In the genomic region with DNA sequence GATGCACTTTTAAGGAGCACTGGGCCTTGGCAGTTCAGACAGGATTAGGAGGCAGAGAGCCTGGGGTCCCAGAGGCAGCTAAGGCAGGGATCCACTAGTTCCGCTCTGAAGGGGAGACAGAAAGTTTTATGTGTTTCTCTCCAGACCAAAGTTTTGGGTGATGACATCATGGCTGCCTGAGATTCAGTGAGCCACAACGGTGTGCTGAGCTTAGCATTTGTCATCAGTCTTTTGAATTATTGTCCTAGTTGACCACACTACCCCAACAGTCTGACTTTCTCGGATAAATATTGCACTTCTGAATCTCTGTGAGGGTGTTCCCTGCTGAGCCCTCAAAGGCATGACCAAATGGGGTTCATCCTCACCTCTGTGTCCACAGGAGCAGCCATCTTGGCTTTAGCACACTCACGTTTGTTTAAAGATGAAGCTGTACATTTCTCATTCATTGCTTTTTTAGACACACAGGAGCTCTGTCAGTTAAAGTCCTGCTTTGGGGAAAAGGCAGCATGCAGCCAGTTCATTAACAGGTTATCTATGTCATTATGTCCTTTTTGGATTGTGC, we compare ENCODE assay signal across 18 cellular contexts.
DNase-seq lines count a peak whose midpoint lies in the region; ATAC-seq, FAIRE-seq and TF ChIP-seq lines count a peak whose summit lies in the region.
"Had no signal": no experiment of that assay in that cellular context is flagged by ENCODE, and none has a peak within 500 bp of the region (broad histone marks: within the 10 kb centered on the region; RNA-seq: fewer than 3 reads in every experiment).

No MANE protein-coding gene starts in this region.

- CTCF ChIA-PET in K562 (lab: Yijun Ruan, JAX; ENCODE audit: low intra/inter-chr PET ratio), result no interaction called here

- no peak overlapping the region for H2BK120ac ChIP-seq in mesendoderm (ENCODE audit: low read depth, low read length)

- H3K79me2 ChIP-seq in K562 (ENCODE audit: control insufficient read depth, insufficient read depth, low read length) (no peaks in the 10 kb centered on the region), mesendoderm (ENCODE audit: control insufficient read depth, insufficient read depth, low read length) (no peaks in the 10 kb centered on the region)

- H3K4me1 ChIP-seq in K562 (replicated peaks in 1 of 2; ENCODE audit: control insufficient read depth in 2 of 2, insufficient read depth in 2 of 2, low read length in 2 of 2) (peaks cover 0 to 11% of the 10 kb centered on the region in 2 experiments; a peak in 2 of 5 replicates), mesendoderm (ENCODE audit: control insufficient read depth, low read depth, low read length) (peaks cover 2% of the 10 kb centered on the region)
- H3K4me1 ChIP-seq: colonic mucosa had no signal

- H3K4me3 ChIP-seq in K562 (no peak overlapping the region), mesendoderm (ENCODE audit: low read length) (no peak overlapping the region)
- H3K4me3 ChIP-seq: colonic mucosa, right atrium auricular region had no signal

- FAIRE-seq in K562 (lab: Jason Lieb, UNC), result no peak
- FAIRE-seq: GM18507 had no signal

- H3K36me3 ChIP-seq in K562 (ENCODE audit: control insufficient read depth, insufficient read depth, low read length), result no peaks in the 10 kb centered on the region
- H3K36me3 ChIP-seq in mesendoderm (ENCODE audit: control insufficient read depth, insufficient read depth, low read length), result no peaks in the 10 kb centered on the region
- H3K36me3 ChIP-seq: colonic mucosa, neutrophil, right atrium auricular region, WERI-Rb-1 had no signal

- no peak overlapping the region for H2BK5ac ChIP-seq in mesendoderm (ENCODE audit: low read length)

- H3K56ac ChIP-seq in mesendoderm (ENCODE audit: low read length), result no peak overlapping the region

- in situ Hi-C loops in K562 (cut with MboI), result no loop called here

- TF ChIP-seq CTCF in K562 (IDR thresholded peaks at IDR 0.05 in 2 of 3, conservative IDR thresholded peaks at IDR 0.05 in 1 of 3; ENCODE audit: insufficient read depth in 2 of 3, low read depth in 1 of 3, low read length in 3 of 3), result no peak

- no peaks in the 10 kb centered on the region for H3K79me1 ChIP-seq in mesendoderm (ENCODE audit: low read length)

- no peak overlapping the region for H4K5ac ChIP-seq in mesendoderm (ENCODE audit: low read length)

- ATAC-seq in K562, result peak; percentile 63
- ATAC-seq in HG03135 (IDR thresholded peaks at IDR 0.05; ENCODE audit: unreplicated experiment), result no peak

- 0 out of 3 replicates have a peak overlapping the region, but pooled peaks have one; percentile 22 for H3K27ac ChIP-seq in K562 (ENCODE audit: extremely low read depth, low read depth, low read length)
- no peak overlapping the region for H3K27ac ChIP-seq in mesendoderm (ENCODE audit: low read depth, low read length)
- H3K27ac ChIP-seq: colonic mucosa, neutrophil, right atrium auricular region, WERI-Rb-1 had no signal

- H3K27me3 ChIP-seq in K562 (ENCODE audit: control insufficient read depth in 2 of 2, insufficient read depth in 2 of 2, low read length in 2 of 2), result no peaks in the 10 kb centered on the region
- H3K27me3 ChIP-seq in mesendoderm (ENCODE audit: insufficient read depth, low read length, poor library complexity), result no peaks in the 10 kb centered on the region
- H3K27me3 ChIP-seq: colonic mucosa, neutrophil, right atrium auricular region had no signal

- H3K36me3 Mint-ChIP-seq in activated T-cell treated with anti-CD3 and anti-CD28 coated beads, Interleukin-2, amount 50 U/mL, for 24 hours (ENCODE audit: low read depth), result peaks cover 39% of the 10 kb centered on the region

- H3K4ac ChIP-seq in mesendoderm (ENCODE audit: low read depth, low read length), result no peak overlapping the region

- H2AFZ ChIP-seq in K562 (ENCODE audit: low read depth, low read length), result peak overlapping the region; percentile 25; the same call in 1 of the 2 replicates

- H3K23ac ChIP-seq in mesendoderm (ENCODE audit: low read length), result no peak overlapping the region

- POLR2A ChIA-PET in K562 (lab: Yijun Ruan, JAX), result interaction anchor here (0.6 to 0.8 kb wide), 3 partner anchors 13 to 225 kb away, joined by 3 read pairs; no protein-coding TSS in a partner anchor

- no peaks in the 10 kb centered on the region for H3K4me1 Mint-ChIP-seq in activated T-cell treated with anti-CD3 and anti-CD28 coated beads, Interleukin-2, amount 50 U/mL, for 24 hours (ENCODE audit: low read depth)

- no peak for TF ChIP-seq POLR2A in K562 (conservative IDR thresholded peaks at IDR 0.05)

- H3K27ac Mint-ChIP-seq in activated T-cell treated with anti-CD3 and anti-CD28 coated beads, Interleukin-2, amount 50 U/mL, for 24 hours, result no peak overlapping the region

- H3K27me3 Mint-ChIP-seq in activated T-cell treated with anti-CD3 and anti-CD28 coated beads, Interleukin-2, amount 50 U/mL, for 24 hours, result no peaks in the 10 kb centered on the region

- H3K9me3 Mint-ChIP-seq in activated T-cell treated with anti-CD3 and anti-CD28 coated beads, Interleukin-2, amount 50 U/mL, for 24 hours, result peaks cover 12% of the 10 kb centered on the region

- no peak overlapping the region for H3K18ac ChIP-seq in mesendoderm (ENCODE audit: low read length)

- H4K20me1 ChIP-seq in K562 (replicated peaks; ENCODE audit: control insufficient read depth, insufficient read depth, low read length), result no peaks in the 10 kb centered on the region

- intact Hi-C loops in K562 (cut with micrococcal nuclease), result no loop called here

- no peak overlapping the region for H2AK5ac ChIP-seq in mesendoderm (ENCODE audit: low read length)

- no peak overlapping the region for H3K4me3 Mint-ChIP-seq in activated T-cell treated with anti-CD3 and anti-CD28 coated beads, Interleukin-2, amount 50 U/mL, for 24 hours

- H3K4me2 ChIP-seq in K562 (ENCODE audit: insufficient read depth, low read length) (no peak overlapping the region; the same call in 1 of the 2 replicates), mesendoderm (ENCODE audit: low read length) (no peak overlapping the region)

- no peak for TF ChIP-seq RAD21 in K562 (CRISPR knock-in tag; conservative IDR thresholded peaks at IDR 0.05 in 1 of 2, IDR thresholded peaks at IDR 0.05 in 1 of 2)

- H3K9me1 ChIP-seq in K562 (ENCODE audit: control insufficient read depth, insufficient read depth, low read length), result no peaks in the 10 kb centered on the region

- no peaks in the 10 kb centered on the region for H3K9me3 ChIP-seq in K562 (replicated peaks; ENCODE audit: control insufficient read depth, insufficient read depth, low read depth, low read length)
- H3K9me3 ChIP-seq: colonic mucosa, neutrophil, right atrium auricular region had no signal

- no TSS peak for BruUV-seq in K562 (replicated peaks; lab: Mats Ljungman, UMichigan)

- H4K8ac ChIP-seq in mesendoderm (ENCODE audit: low read depth, low read length), result no peak overlapping the region

- no peak overlapping the region for H3K9ac ChIP-seq in K562 (ENCODE audit: insufficient read depth in 1 of 2, low read depth in 2 of 2, low read length in 2 of 2)
- H3K9ac ChIP-seq in mesendoderm (ENCODE audit: low read length), result no peak overlapping the region

- peak; percentile 92 for DNase-seq in Daoy (ENCODE audit: low read depth)
- DNase-seq in LHCN-M2 (ENCODE audit: low read depth), result peak; percentile 30
- DNase-seq in K562 (ENCODE audit: extremely low read depth in 1 of 4, low spot score in 3 of 4), result peak in 1 of 4 experiments; percentile 16
- DNase-seq in mesendoderm, result peak; percentile 27
- no peak for DNase-seq in activated T-cell treated with anti-CD3 and anti-CD28 coated beads, Interleukin-2, amount 50 U/mL, for 24 hours
- no peak for DNase-seq in putamen (ENCODE audit: low spot score)
- DNase-seq in effector CD8-positive, alpha-beta T cell (lab: John Stamatoyannopoulos, UW), result no peak
- DNase-seq: activated effector memory CD4-positive, alpha-beta T cell treated with Interleukin-2 at 50 U/mL for 16 hours; amygdala; colonic mucosa; glutamatergic neuron; NCI-H526; stimulated activated CD4-positive, alpha-beta T cell treated with anti-CD3 and anti-CD28 coated beads, Interleukin-1b, Interleukin-23, amount 100 ng/mL, for 48 hours; WERI-Rb-1 had no signal

- TF ChIP-seq EP300 in K562 (IDR thresholded peaks at IDR 0.05; ENCODE audit: low read length), result no peak

- no peak overlapping the region for H2BK15ac ChIP-seq in mesendoderm (replicated peaks; ENCODE audit: low read depth)

- WGBS in K562 (ENCODE audit: insufficient coverage, low coverage, missing lambda C conversion rate), result 36% methylated on average over 4 of the region's 4 CpGs
- whole genome bisulfite sequencing in mesendoderm (ENCODE audit: extremely low coverage, insufficient coverage, low lambda C conversion rate), result no CpG with 5 or more reads among the region's 4 CpGs

TF ChIP-seq in K562, 482 proteins besides CTCF, POLR2A, EP300 and RAD21 (continues in another document):
- TF ChIP-seq CHD4 (IDR thresholded peaks at IDR 0.05; ENCODE audit: insufficient read depth, insufficient replicate concordance, low read depth, low read length, poor library complexity, severe bottlenecking) (no peak), PML (IDR thresholded peaks at IDR 0.05; ENCODE audit: low read length) (no peak), ZFP1 (CRISPR knock-in tag; IDR thresholded peaks at IDR 0.05) (no peak), TAF15 (IDR thresholded peaks at IDR 0.05; ENCODE audit: low read depth, low read length) (no peak)
- TF ChIP-seq, protein P1, sequence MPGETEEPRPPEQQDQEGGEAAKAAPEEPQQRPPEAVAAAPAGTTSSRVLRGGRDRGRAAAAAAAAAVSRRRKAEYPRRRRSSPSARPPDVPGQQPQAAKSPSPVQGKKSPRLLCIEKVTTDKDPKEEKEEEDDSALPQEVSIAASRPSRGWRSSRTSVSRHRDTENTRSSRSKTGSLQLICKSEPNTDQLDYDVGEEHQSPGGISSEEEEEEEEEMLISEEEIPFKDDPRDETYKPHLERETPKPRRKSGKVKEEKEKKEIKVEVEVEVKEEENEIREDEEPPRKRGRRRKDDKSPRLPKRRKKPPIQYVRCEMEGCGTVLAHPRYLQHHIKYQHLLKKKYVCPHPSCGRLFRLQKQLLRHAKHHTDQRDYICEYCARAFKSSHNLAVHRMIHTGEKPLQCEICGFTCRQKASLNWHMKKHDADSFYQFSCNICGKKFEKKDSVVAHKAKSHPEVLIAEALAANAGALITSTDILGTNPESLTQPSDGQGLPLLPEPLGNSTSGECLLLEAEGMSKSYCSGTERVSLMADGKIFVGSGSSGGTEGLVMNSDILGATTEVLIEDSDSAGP (CRISPR knock-in tag; IDR thresholded peaks at IDR 0.05), result no peak
- TF ChIP-seq, protein P2, sequence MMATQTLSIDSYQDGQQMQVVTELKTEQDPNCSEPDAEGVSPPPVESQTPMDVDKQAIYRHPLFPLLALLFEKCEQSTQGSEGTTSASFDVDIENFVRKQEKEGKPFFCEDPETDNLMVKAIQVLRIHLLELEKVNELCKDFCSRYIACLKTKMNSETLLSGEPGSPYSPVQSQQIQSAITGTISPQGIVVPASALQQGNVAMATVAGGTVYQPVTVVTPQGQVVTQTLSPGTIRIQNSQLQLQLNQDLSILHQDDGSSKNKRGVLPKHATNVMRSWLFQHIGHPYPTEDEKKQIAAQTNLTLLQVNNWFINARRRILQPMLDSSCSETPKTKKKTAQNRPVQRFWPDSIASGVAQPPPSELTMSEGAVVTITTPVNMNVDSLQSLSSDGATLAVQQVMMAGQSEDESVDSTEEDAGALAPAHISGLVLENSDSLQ (IDR thresholded peaks at IDR 0.05), result 0 out of 2 replicates have a peak, but pooled peaks have one; percentile 10

Comparison
In these comparisons a context has a peak if more than half of its experiments do, and no peak if none do; other contexts are left out.
1. DNase-seq: peak in Daoy (single experiment), LHCN-M2 (single experiment) and mesendoderm (single experiment); none in activated T-cell treated with anti-CD3 and anti-CD28 coated beads, Interleukin-2, amount 50 U/mL, for 24 hours (single experiment), putamen (single experiment) and effector CD8-positive, alpha-beta T cell (single experiment).